In the genomic region with DNA sequence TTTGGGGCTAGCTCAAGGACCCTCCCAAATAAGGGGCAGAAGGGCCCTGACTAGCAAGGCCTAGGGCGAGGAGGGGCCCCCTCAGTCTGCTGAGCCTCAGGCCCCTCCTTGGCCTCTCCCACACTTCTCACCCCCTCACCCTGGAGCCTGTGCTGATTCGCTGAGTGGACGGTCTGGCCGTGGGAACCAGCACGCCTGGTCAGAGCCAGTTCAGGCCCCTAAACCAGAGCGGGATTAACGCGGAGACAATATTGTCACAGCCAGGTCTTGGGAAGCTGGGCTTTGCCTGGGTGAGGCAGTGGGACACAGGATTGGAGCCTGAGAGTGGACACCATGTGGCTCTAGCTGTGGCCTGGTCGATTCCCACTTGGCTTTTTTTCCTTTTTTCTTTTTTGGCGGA, we compare ENCODE assay signal across 1 cellular context.
TF ChIP-seq lines count a peak whose summit lies in the region.

No MANE protein-coding gene starts in this region.

TF ChIP-seq in IMR-90, 13 proteins besides CTCF, POLR2A, EP300 and RAD21:
- TF ChIP-seq MAZ (IDR thresholded peaks at IDR 0.05; ENCODE audit: borderline replicate concordance, low read depth, low read length) (no peak), USF2 (IDR thresholded peaks at IDR 0.05; ENCODE audit: low read depth, low read length) (no peak), SMC3 (IDR thresholded peaks at IDR 0.05; ENCODE audit: low read depth, low read length) (no peak), NFE2L2 (IDR thresholded peaks at IDR 0.05; ENCODE audit: low read depth, low read length) (no peak), CHD1 (IDR thresholded peaks at IDR 0.05; ENCODE audit: low read depth, low read length) (no peak), MXI1 (IDR thresholded peaks at IDR 0.05; ENCODE audit: borderline replicate concordance, low read depth, low read length) (no peak), MAFK (IDR thresholded peaks at IDR 0.05; ENCODE audit: low read depth, low read length) (no peak), CEBPB (IDR thresholded peaks at IDR 0.05; ENCODE audit: low read depth, low read length) (no peak), FOS (IDR thresholded peaks at IDR 0.05; ENCODE audit: low read depth, low read length) (no peak), BHLHE40 (IDR thresholded peaks at IDR 0.05; ENCODE audit: low read depth, low read length) (no peak), RCOR1 (IDR thresholded peaks at IDR 0.05; ENCODE audit: insufficient replicate concordance, low read length) (no peak), RFX5 (IDR thresholded peaks at IDR 0.05; ENCODE audit: low read depth, low read length) (no peak)
- TF ChIP-seq, protein P1, sequence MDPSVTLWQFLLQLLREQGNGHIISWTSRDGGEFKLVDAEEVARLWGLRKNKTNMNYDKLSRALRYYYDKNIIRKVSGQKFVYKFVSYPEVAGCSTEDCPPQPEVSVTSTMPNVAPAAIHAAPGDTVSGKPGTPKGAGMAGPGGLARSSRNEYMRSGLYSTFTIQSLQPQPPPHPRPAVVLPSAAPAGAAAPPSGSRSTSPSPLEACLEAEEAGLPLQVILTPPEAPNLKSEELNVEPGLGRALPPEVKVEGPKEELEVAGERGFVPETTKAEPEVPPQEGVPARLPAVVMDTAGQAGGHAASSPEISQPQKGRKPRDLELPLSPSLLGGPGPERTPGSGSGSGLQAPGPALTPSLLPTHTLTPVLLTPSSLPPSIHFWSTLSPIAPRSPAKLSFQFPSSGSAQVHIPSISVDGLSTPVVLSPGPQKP (IDR thresholded peaks at IDR 0.05; ENCODE audit: borderline replicate concordance, low read depth, low read length): no peak
TF ChIP-seq in IMR-90: peak in this region for 0.
